Comparison of ENCODE assay signal across 25 cellular contexts in genomic region chr14:45362505-45362904, GRCh38.
"Had no signal": no experiment of that assay in that cellular context is flagged by ENCODE, and none has a peak within 500 bp of the region (broad histone marks: within the 10 kb centered on the region; RNA-seq: fewer than 3 reads in every experiment).

No MANE protein-coding gene starts in this region.

- H3K27ac ChIP-seq: suprapubic skin, testis, thoracic aorta, thyroid gland, tibial artery, tibial nerve, transverse colon, upper lobe of left lung, upper lobe of right lung, uterus, vagina had no signal

- H3K27me3 ChIP-seq: stomach, suprapubic skin, testis, thyroid gland, tibial artery, tibial nerve, transverse colon, upper lobe of left lung, upper lobe of right lung, uterus, vagina had no signal

- H3K4me3 ChIP-seq: stomach, suprapubic skin, testis, thoracic aorta, thyroid gland, tibial artery, tibial nerve, transverse colon, upper lobe of left lung, upper lobe of right lung, uterus, vagina had no signal

- DNase-seq: stimulated activated CD4-positive, alpha-beta T cell treated with anti-CD3 and anti-CD28 coated beads, Interleukin-2, amount 100 ng/mL, for 48 hours; stimulated activated CD4-positive, alpha-beta T cell treated with anti-CD3 and anti-CD28 coated beads, Interleukin-4, amount 100 ng/mL, for 1 hour; stimulated activated CD4-positive, alpha-beta T cell treated with anti-CD3 and anti-CD28 coated beads, Interleukin-4, amount 100 ng/mL, for 24 hours; stimulated activated CD4-positive, alpha-beta T cell treated with anti-CD3 and anti-CD28 coated beads, Interleukin-4, amount 100 ng/mL, for 4 hours; stimulated activated CD8-positive, alpha-beta memory T cell treated with anti-CD3 and anti-CD28 coated beads, Interleukin-4, amount 100 ng/mL, for 48 hours; stimulated activated naive B cell treated with anti-CD40 and anti-IgM and Interleukin-4, amounts not matched to agents 10 μg/mL and 1 μg/mL and 100 μg/mL, for 72 hours; stimulated activated naive CD4-positive, alpha-beta T cell; stimulated activated naive CD4-positive, alpha-beta T cell treated with Interleukin-2 at 50 U/mL for 16 hours; stimulated activated naive CD8-positive, alpha-beta T cell treated with anti-CD3 and anti-CD28 coated beads, Interleukin-15, amount 100 ng/mL, for 72 hours; stimulated activated naive CD8-positive, alpha-beta T cell treated with anti-CD3 and anti-CD28 coated beads, Interleukin-15, Interleukin-2, amounts not matched to agents 100 U/mL and 50 U/mL, for 24 hours; stomach; substantia nigra; testis; thyroid gland; tibial artery; transverse colon; upper lobe of left lung; upper lobe of right lung; uterus had no signal

- ATAC-seq: stimulated activated effector memory CD8-positive, alpha-beta T cell treated with anti-CD3 and anti-CD28 coated beads, Interleukin-12 subunit alpha, Interleukin-12 subunit beta, amount 100 ng/mL, for 72 hours; stimulated activated memory B cell treated with anti-CD40 and anti-IgM and Interleukin-4, amounts not matched to agents 10 μg/mL and 1 μg/mL and 100 μg/mL, for 72 hours; stimulated activated naive B cell treated with anti-CD40 and anti-IgM and Interleukin-4, amounts not matched to agents 10 μg/mL and 1 μg/mL and 100 μg/mL, for 72 hours; stimulated activated naive CD8-positive, alpha-beta T cell treated with anti-CD3 and anti-CD28 coated beads, Interleukin-15, amount 100 ng/mL, for 72 hours; stimulated activated naive CD8-positive, alpha-beta T cell treated with anti-CD3 and anti-CD28 coated beads, Interleukin-15, Interleukin-2, amounts not matched to agents 100 U/mL and 50 U/mL, for 24 hours; upper lobe of right lung had no signal

- H3K9me3 ChIP-seq: stomach, suprapubic skin, testis, thoracic aorta, thyroid gland, tibial artery, tibial nerve, transverse colon, upper lobe of left lung, upper lobe of right lung, uterus, vagina had no signal

- H3K36me3 ChIP-seq: stomach, suprapubic skin, thoracic aorta, thyroid gland, tibial artery, tibial nerve, transverse colon, upper lobe of left lung, upper lobe of right lung, uterus, vagina had no signal

- H3K4me1 ChIP-seq: suprapubic skin, testis, thyroid gland, tibial artery, tibial nerve, transverse colon, upper lobe of left lung, upper lobe of right lung, uterus, vagina had no signal
